In genomic region chr12:97545804-97546203, GRCh38 we compare ENCODE assay signal across 20 cellular contexts.
DNase-seq lines count a peak whose midpoint lies in the region; ATAC-seq and TF ChIP-seq lines count a peak whose summit lies in the region.
"Had no signal": no experiment of that assay in that cellular context is flagged by ENCODE, and none has a peak within 500 bp of the region (broad histone marks: within the 10 kb centered on the region; RNA-seq: fewer than 3 reads in every experiment).

No MANE protein-coding gene starts in this region.

- DNase-seq in NCI-H1105 treated with DMSO at 0.1 percent for 48 hours (lab: John Stamatoyannopoulos, UW), result peak; percentile 65
- no peak for DNase-seq in NCI-H1105 (lab: John Stamatoyannopoulos, UW)
- peak; percentile 91 for DNase-seq in DMS53 (lab: John Stamatoyannopoulos, UW)
- peak; percentile 19 for DNase-seq in LNCaP clone FGC (ENCODE audit: low read depth)
- peak; percentile 50 for DNase-seq in epithelial cell of esophagus (ENCODE audit: low read depth)
- DNase-seq: CD4-positive, CD25-positive, alpha-beta regulatory T cell; H7; KBM-7; MG63; NCI-H1436; NCI-H187; NCI-H2107; NCI-H2227 treated with DMSO at 0.1 percent for 48 hours; NCI-H82; Peyer's patch; SHP77 treated with DMSO at 0.1 percent for 48 hours; T-helper 1 cell had no signal

- no peak overlapping the region for H3K4me3 ChIP-seq in LNCaP clone FGC (ENCODE audit: low read depth, low read length)
- H3K4me3 ChIP-seq in epithelial cell of esophagus (ENCODE audit: low read length), result no peak overlapping the region
- H3K4me3 ChIP-seq: BLaER1, MG63, Peyer's patch had no signal

- ATAC-seq in HG02642 (IDR thresholded peaks at IDR 0.05; ENCODE audit: poor library complexity, unreplicated experiment) (no peak), HG02870 (IDR thresholded peaks at IDR 0.05; ENCODE audit: unreplicated experiment) (no peak)

- TF ChIP-seq CTCF in LNCaP clone FGC (IDR thresholded peaks at IDR 0.05; ENCODE audit: control insufficient read depth, extremely low read depth, insufficient read depth), result no peak
- no peak for TF ChIP-seq CTCF in epithelial cell of esophagus (IDR thresholded peaks at IDR 0.05; ENCODE audit: insufficient read depth, low read depth, low read length, missing control alignments)
